ENCODE assay signal across 17 cellular contexts in genomic region chr16:53960954-53961616, GRCh38.
DNase-seq lines count a peak whose midpoint lies in the region; TF ChIP-seq lines count a peak whose summit lies in the region.
"Had no signal": no experiment of that assay in that cellular context is flagged by ENCODE, and none has a peak within 500 bp of the region (broad histone marks: within the 10 kb centered on the region; RNA-seq: fewer than 3 reads in every experiment).

No MANE protein-coding gene starts in this region.

- peak overlapping the region; percentile 92 for H3K27ac Mint-ChIP-seq in mesothelial cell of epicardium
- H3K27ac Mint-ChIP-seq in activated CD4-positive, alpha-beta memory T cell treated with anti-CD3 and anti-CD28 coated beads for 36 hours: no peak overlapping the region
- H3K27ac Mint-ChIP-seq: activated CD8-positive, alpha-beta T cell treated with anti-CD3 and anti-CD28 coated beads for 36 hours; activated naive CD8-positive, alpha-beta T cell had no signal

- H3K27ac ChIP-seq in HEK293 (ENCODE audit: extremely low read depth, low read depth, low read length): no peak overlapping the region; the same call in 1 of the 2 replicates
- H3K27ac ChIP-seq: breast epithelium, KMS-11 had no signal

- intact Hi-C loops in activated CD4-positive, alpha-beta memory T cell treated with anti-CD3 and anti-CD28 coated beads for 36 hours (cut with micrococcal nuclease): no loop called here

- DNase-seq in DMS 273 treated with DMSO at 0.1 percent for 48 hours (lab: John Stamatoyannopoulos, UW) (peak; percentile 34), NCI-H69 (lab: John Stamatoyannopoulos, UW) (peak; percentile 50), mesothelial cell of epicardium (ENCODE audit: low spot score in 2 of 2, unreplicated experiment in 2 of 2) (no peak), 8988T (no peak), NCI-H1436 (lab: John Stamatoyannopoulos, UW) (no peak)
- no peak for DNase-seq in activated CD4-positive, alpha-beta memory T cell treated with anti-CD3 and anti-CD28 coated beads for 36 hours
- DNase-seq: activated CD8-positive, alpha-beta T cell treated with anti-CD3 and anti-CD28 coated beads for 36 hours; activated T-cell treated with anti-CD3 and anti-CD28 coated beads, Interleukin-2, amount 50 U/mL, for 4 hours; AML-193; Calu3; dermis blood vessel endothelial cell; gastrocnemius medialis; OCI-M1 had no signal

- no peaks in the 10 kb centered on the region for H3K27me3 Mint-ChIP-seq in mesothelial cell of epicardium (ENCODE audit: low read depth)
- no peaks in the 10 kb centered on the region for H3K27me3 Mint-ChIP-seq in activated CD4-positive, alpha-beta memory T cell treated with anti-CD3 and anti-CD28 coated beads for 36 hours
- H3K27me3 Mint-ChIP-seq: activated CD8-positive, alpha-beta T cell treated with anti-CD3 and anti-CD28 coated beads for 36 hours; activated naive CD8-positive, alpha-beta T cell had no signal

- no peaks in the 10 kb centered on the region for H3K9me3 ChIP-seq in HEK293 (ENCODE audit: control insufficient read depth, insufficient read depth, low read depth, low read length)
- H3K9me3 ChIP-seq: breast epithelium, gastrocnemius medialis had no signal

- H3K4me1 Mint-ChIP-seq in mesothelial cell of epicardium: peaks cover 41% of the 10 kb centered on the region
- H3K4me1 Mint-ChIP-seq in activated CD4-positive, alpha-beta memory T cell treated with anti-CD3 and anti-CD28 coated beads for 36 hours (ENCODE audit: low read depth): peaks cover 3% of the 10 kb centered on the region

- no peak overlapping the region for H3K4me3 ChIP-seq in HEK293 (ENCODE audit: low read depth, low read length)
- H3K4me3 ChIP-seq: breast epithelium, gastrocnemius medialis had no signal

- H3K36me3 Mint-ChIP-seq in mesothelial cell of epicardium: peaks cover 5% of the 10 kb centered on the region
- H3K36me3 Mint-ChIP-seq in activated CD4-positive, alpha-beta memory T cell treated with anti-CD3 and anti-CD28 coated beads for 36 hours: peaks cover under 1% of the 10 kb centered on the region

- no peaks in the 10 kb centered on the region for H3K36me3 ChIP-seq in HEK293 (ENCODE audit: control insufficient read depth in 2 of 2, insufficient read depth in 1 of 2, low read length in 2 of 2)
- H3K36me3 ChIP-seq: breast epithelium, gastrocnemius medialis had no signal

- POLR2A ChIA-PET in HEK293 (lab: Yijun Ruan, JAX): no interaction called here
- POLR2A ChIA-PET in activated CD4-positive, alpha-beta memory T cell treated with anti-CD3 and anti-CD28 coated beads for 36 hours (lab: Charles Lee): no interaction called here

- TF ChIP-seq CTCF in HEK293 (tag by site-specific recombination; IDR thresholded peaks at IDR 0.05) (no peak; the same call in 1 of the 2 replicates), mesothelial cell of epicardium (IDR thresholded peaks at IDR 0.05; ENCODE audit: unreplicated experiment) (no peak)

- CTCF ChIA-PET in HEK293 (lab: Yijun Ruan, JAX): interaction anchor here (0.5 to 1.1 kb wide), 3 partner anchors 71 to 1546 kb away, joined by 3 to 9 read pairs (median 3); no protein-coding TSS in a partner anchor
- CTCF ChIA-PET in activated CD4-positive, alpha-beta memory T cell treated with anti-CD3 and anti-CD28 coated beads for 36 hours (lab: Charles Lee): no interaction called here

- H3K9me3 Mint-ChIP-seq in mesothelial cell of epicardium: no peaks in the 10 kb centered on the region
- no peaks in the 10 kb centered on the region for H3K9me3 Mint-ChIP-seq in activated CD4-positive, alpha-beta memory T cell treated with anti-CD3 and anti-CD28 coated beads for 36 hours
- H3K9me3 Mint-ChIP-seq: activated CD8-positive, alpha-beta T cell treated with anti-CD3 and anti-CD28 coated beads for 36 hours; activated T-cell treated with anti-CD3 and anti-CD28 coated beads, Interleukin-2, amount 50 U/mL, for 4 hours had no signal

- peak overlapping the region; percentile 36 for H3K4me3 Mint-ChIP-seq in mesothelial cell of epicardium
- no peak overlapping the region for H3K4me3 Mint-ChIP-seq in activated CD4-positive, alpha-beta memory T cell treated with anti-CD3 and anti-CD28 coated beads for 36 hours
- H3K4me3 Mint-ChIP-seq: activated CD8-positive, alpha-beta T cell treated with anti-CD3 and anti-CD28 coated beads for 36 hours; activated naive CD8-positive, alpha-beta T cell; activated T-cell treated with anti-CD3 and anti-CD28 coated beads, Interleukin-2, amount 50 U/mL, for 4 hours had no signal

- H3K4me1 ChIP-seq in HEK293 (ENCODE audit: control insufficient read depth, insufficient read depth, low read length): peaks cover 5% of the 10 kb centered on the region; the same call in 1 of the 2 replicates
- H3K4me1 ChIP-seq: breast epithelium had no signal

TF ChIP-seq in HEK293, 187 proteins besides CTCF, POLR2A, EP300 and RAD21 (continues in another document):
- TF ChIP-seq ZNF311 (tag by site-specific recombination; IDR thresholded peaks at IDR 0.05; ENCODE audit: borderline replicate concordance) (no peak), ZNF571 (tag by site-specific recombination; IDR thresholded peaks at IDR 0.05) (no peak), PRDM1 (tag by site-specific recombination; IDR thresholded peaks at IDR 0.05) (no peak), SP3 (tag by site-specific recombination; IDR thresholded peaks at IDR 0.05) (no peak), GLIS2 (tag by site-specific recombination; IDR thresholded peaks at IDR 0.05) (no peak), ZNF76 (tag by site-specific recombination; IDR thresholded peaks at IDR 0.05; ENCODE audit: borderline replicate concordance, low read depth) (no peak), ZNF266 (tag by site-specific recombination; IDR thresholded peaks at IDR 0.05; ENCODE audit: low read depth) (peak; percentile 96; the same call in 1 of the 2 replicates), ZNF548 (tag by site-specific recombination; IDR thresholded peaks at IDR 0.05) (no peak), SCRT2 (tag by site-specific recombination; IDR thresholded peaks at IDR 0.05) (peak; percentile 56), ZNF292 (tag by site-specific recombination; IDR thresholded peaks at IDR 0.05; ENCODE audit: borderline replicate concordance, low read depth) (no peak), FEZF1 (tag by site-specific recombination; IDR thresholded peaks at IDR 0.05) (peak; percentile 81), ZNF707 (tag by site-specific recombination; IDR thresholded peaks at IDR 0.05) (no peak), ZNF600 (tag by site-specific recombination; IDR thresholded peaks at IDR 0.05) (no peak), SALL2 (tag by site-specific recombination; IDR thresholded peaks at IDR 0.05; ENCODE audit: borderline replicate concordance) (no peak), ELK4 (IDR thresholded peaks at IDR 0.05; ENCODE audit: borderline replicate concordance, low read depth, low read length) (no peak), ZNF677 (tag by site-specific recombination; IDR thresholded peaks at IDR 0.05) (no peak), ZNF621 (tag by site-specific recombination; IDR thresholded peaks at IDR 0.05) (no peak), ZNF843 (tag by site-specific recombination; IDR thresholded peaks at IDR 0.05) (peak; percentile 57), ZBTB49 (tag by site-specific recombination; IDR thresholded peaks at IDR 0.05; ENCODE audit: low read depth) (no peak), ZNF501 (tag by site-specific recombination; IDR thresholded peaks at IDR 0.05) (no peak), ZNF645 (tag by site-specific recombination; IDR thresholded peaks at IDR 0.05) (no peak), ZNF341 (tag by site-specific recombination; IDR thresholded peaks at IDR 0.05; ENCODE audit: low read depth) (peak; percentile 72), ZNF416 (tag by site-specific recombination; IDR thresholded peaks at IDR 0.05) (no peak), SCRT1 (tag by site-specific recombination; IDR thresholded peaks at IDR 0.05; ENCODE audit: borderline replicate concordance) (peak; percentile 55; the same call in 1 of the 2 replicates), OVOL3 (tag by site-specific recombination; IDR thresholded peaks at IDR 0.05) (0 out of 2 replicates have a peak, but pooled peaks have one; percentile 11)

Comparison
In these comparisons a context has a peak if more than half of its experiments do, and no peak if none do; other contexts are left out.
1. DNase-seq: peak in DMS 273 treated with DMSO at 0.1 percent for 48 hours (single experiment) and NCI-H69 (single experiment); none in mesothelial cell of epicardium (0 of 2), 8988T (single experiment), NCI-H1436 (single experiment) and activated CD4-positive, alpha-beta memory T cell treated with anti-CD3 and anti-CD28 coated beads for 36 hours (single experiment).